29 cellular contexts compared by ENCODE assay signal in genomic region chr6:2746557-2747061, GRCh38. TPM values are rescaled to one million over a fixed set of nuclear protein-coding genes. Genes with fewer than 3 reads are reported as not detected.
A peak's percentile ranks its signal among the peaks of the same experiment; 100 is the strongest.
DNase-seq lines count a peak whose midpoint lies in the region; ATAC-seq and TF ChIP-seq lines count a peak whose summit lies in the region.
"Had no signal": no experiment of that assay in that cellular context is flagged by ENCODE, and none has a peak within 500 bp of the region (broad histone marks: within the 10 kb centered on the region; RNA-seq: fewer than 3 reads in every experiment).

No MANE protein-coding gene starts in this region.

- in situ Hi-C loops in gastrocnemius medialis (cut with MboI; ENCODE audit: low sequenced_read_pairs in 4 of 4), result loop anchor here in 1 of 4 donors (25.0 kb wide), 1 partner anchor 1159 kb away; no protein-coding TSS in a partner anchor

- H3K36me3 Mint-ChIP-seq in stimulated activated naive B cell treated with anti-CD40 and anti-IgM and Interleukin-4, amounts not matched to agents 10 μg/mL and 1 μg/mL and 100 μg/mL, for 72 hours, result no peaks in the 10 kb centered on the region

- H3K4me1 ChIP-seq in ectodermal cell (ENCODE audit: control insufficient read depth, insufficient read depth, low read length), result peaks cover 23% of the 10 kb centered on the region
- H3K4me1 ChIP-seq in gastrocnemius medialis, result peaks cover 37 to 42% of the 10 kb centered on the region in 2 donors
- peaks cover 0 to 2% of the 10 kb centered on the region in 2 donors for H3K4me1 ChIP-seq in aorta (ENCODE audit: control insufficient read depth in 1 of 2, insufficient read depth in 2 of 2, low read length in 2 of 2)

- TF ChIP-seq POLR2A in gastrocnemius medialis (IDR thresholded peaks at IDR 0.05), result no peak

- peaks cover 3 to 7% of the 10 kb centered on the region in 2 donors for H3K4me1 Mint-ChIP-seq in stimulated activated naive B cell treated with anti-CD40 and anti-IgM and Interleukin-4, amounts not matched to agents 10 μg/mL and 1 μg/mL and 100 μg/mL, for 72 hours

- no peak overlapping the region for H3K4me3 ChIP-seq in ectodermal cell (ENCODE audit: insufficient read depth, low read depth, low read length)
- H3K4me3 ChIP-seq in gastrocnemius medialis, result peak overlapping the region in 1 of 4 donors; percentile 56
- no peak overlapping the region for H3K4me3 ChIP-seq in aorta (ENCODE audit: low read length in 2 of 2)
- H3K4me3 ChIP-seq: heart left ventricle, MG63, thoracic aorta, vagina had no signal

- TF ChIP-seq CTCF in VCaP (conservative IDR thresholded peaks at IDR 0.05) (no peak), gastrocnemius medialis (IDR thresholded peaks at IDR 0.05 in 4 of 5, conservative IDR thresholded peaks at IDR 0.05 in 1 of 5) (peak in 1 of 5 experiments; percentile 14)

- H3K36me3 ChIP-seq in ectodermal cell (ENCODE audit: control insufficient read depth, insufficient read depth, low read length) (no peaks in the 10 kb centered on the region), gastrocnemius medialis (no peaks in the 10 kb centered on the region), aorta (ENCODE audit: control insufficient read depth in 1 of 2, insufficient read depth in 2 of 2, low read length in 1 of 2) (no peaks in the 10 kb centered on the region)
- H3K36me3 ChIP-seq: brain microvascular endothelial cell, heart left ventricle, MG63, thoracic aorta, vagina had no signal

- H3K4me3 Mint-ChIP-seq in stimulated activated naive B cell treated with anti-CD40 and anti-IgM and Interleukin-4, amounts not matched to agents 10 μg/mL and 1 μg/mL and 100 μg/mL, for 72 hours, result no peak overlapping the region
- H3K4me3 Mint-ChIP-seq: CD14-positive monocyte; effector memory CD8-positive, alpha-beta T cell; neural crest cell had no signal

- no peaks in the 10 kb centered on the region for H3K9me3 ChIP-seq in ectodermal cell (ENCODE audit: control insufficient read depth, low read length)
- H3K9me3 ChIP-seq in gastrocnemius medialis, result no peaks in the 10 kb centered on the region
- H3K9me3 ChIP-seq in aorta (ENCODE audit: control insufficient read depth, low read length), result no peaks in the 10 kb centered on the region
- H3K9me3 ChIP-seq: heart left ventricle, MG63, thoracic aorta, vagina had no signal

- DNase-seq in NCI-H2227 treated with DMSO at 0.1 percent for 48 hours (lab: John Stamatoyannopoulos, UW) (peak; percentile 22), NCI-H2227 (lab: John Stamatoyannopoulos, UW; ENCODE audit: unreplicated experiment) (no peak), gastrocnemius medialis (peak; percentile 84 to 87), activated gamma-delta T cell treated with Interleukin-2 at 50 U/mL for 16 hours (no peak), aorta (no peak)
- DNase-seq in stimulated activated naive B cell treated with anti-CD40 and anti-IgM and Interleukin-4, amounts not matched to agents 10 μg/mL and 1 μg/mL and 100 μg/mL, for 72 hours, result no peak
- DNase-seq: activated CD4-positive, alpha-beta T cell treated with anti-CD3 and anti-CD28 coated beads for 4 hours; activated CD8-positive, alpha-beta memory T cell treated with anti-CD3 and anti-CD28 coated beads for 24 hours; activated effector memory CD4-positive, alpha-beta T cell treated with Interleukin-2 at 50 U/mL for 16 hours; brain microvascular endothelial cell; DMS79; effector memory CD8-positive, alpha-beta T cell; foreskin fibroblast; heart left ventricle; KBM-7; MG63; NCI-H1105 treated with DMSO at 0.1 percent for 48 hours; NCI-H1930; OCI-M1; stimulated activated naive CD8-positive, alpha-beta T cell treated with anti-CD3 and anti-CD28 coated beads, Interleukin-15, Interleukin-2, amounts not matched to agents 100 U/mL and 50 U/mL, for 24 hours had no signal

- H3K9me3 Mint-ChIP-seq in stimulated activated naive B cell treated with anti-CD40 and anti-IgM and Interleukin-4, amounts not matched to agents 10 μg/mL and 1 μg/mL and 100 μg/mL, for 72 hours, result no peaks in the 10 kb centered on the region
- H3K9me3 Mint-ChIP-seq: CD14-positive monocyte; effector memory CD8-positive, alpha-beta T cell; neural crest cell had no signal

- H3K27me3 Mint-ChIP-seq in stimulated activated naive B cell treated with anti-CD40 and anti-IgM and Interleukin-4, amounts not matched to agents 10 μg/mL and 1 μg/mL and 100 μg/mL, for 72 hours, result peaks cover 7 to 12% of the 10 kb centered on the region in 2 donors

- H3K27ac ChIP-seq in VCaP (peak overlapping the region; percentile 87; the same call in 1 of the 2 replicates), ectodermal cell (ENCODE audit: insufficient read depth, low read depth, low read length, poor library complexity, severe bottlenecking) (peak overlapping the region; percentile 67), gastrocnemius medialis (peak overlapping the region; percentile 30 to 74 (median 70)), aorta (ENCODE audit: low read depth in 1 of 2, low read length in 2 of 2) (no peak overlapping the region)
- H3K27ac ChIP-seq: 22Rv1, brain microvascular endothelial cell, heart left ventricle, thoracic aorta, vagina had no signal

- intact Hi-C loops in gastrocnemius medialis (cut with DNase I; ENCODE audit: low total_unique reads) (no loop called here), aorta (cut with DNase I) (no loop called here)

- 33 to 38% methylated on average over 7 of the region's 7 CpGs for WGBS in ectodermal cell, 2 experiments
- 37 to 62% methylated on average over 7 of the region's 7 CpGs for WGBS in aorta, 2 donors

- ATAC-seq in gastrocnemius medialis (peak; percentile 81 to 84), aorta (ENCODE audit: low FRiP score) (no peak)
- ATAC-seq in stimulated activated naive B cell treated with anti-CD40 and anti-IgM and Interleukin-4, amounts not matched to agents 10 μg/mL and 1 μg/mL and 100 μg/mL, for 72 hours (replicated peaks), result no peak
- ATAC-seq: effector memory CD8-positive, alpha-beta T cell; heart left ventricle; SK-N-SH treated with all-trans-retinoic acid at 6 μM for 48 hours; stimulated activated naive CD8-positive, alpha-beta T cell treated with anti-CD3 and anti-CD28 coated beads, Interleukin-15, Interleukin-2, amounts not matched to agents 100 U/mL and 50 U/mL, for 24 hours had no signal

- no peak overlapping the region for H3K27ac Mint-ChIP-seq in stimulated activated naive B cell treated with anti-CD40 and anti-IgM and Interleukin-4, amounts not matched to agents 10 μg/mL and 1 μg/mL and 100 μg/mL, for 72 hours
- H3K27ac Mint-ChIP-seq: effector memory CD8-positive, alpha-beta T cell; progenitor cell of endocrine pancreas had no signal

- H3K27me3 ChIP-seq in ectodermal cell (ENCODE audit: control insufficient read depth, insufficient read depth, low read length, poor library complexity, severe bottlenecking), result peaks cover 10% of the 10 kb centered on the region
- no peaks in the 10 kb centered on the region for H3K27me3 ChIP-seq in gastrocnemius medialis
- H3K27me3 ChIP-seq in aorta (ENCODE audit: control insufficient read depth in 1 of 2, insufficient read depth in 2 of 2, low read length in 1 of 2), result no peaks in the 10 kb centered on the region
- H3K27me3 ChIP-seq: brain microvascular endothelial cell, heart left ventricle, MG63, vagina had no signal

RNA-seq across cellular contexts. Expression of gene MYLK4, which starts 4.1 kb away (rescaled TPM):
- polyA plus RNA-seq in ectodermal cell (2013, experiment 1 of 4), result 0.50 TPM
- polyA plus RNA-seq in ectodermal cell (2013, experiment 2 of 4), result 0.48 TPM
- polyA plus RNA-seq in ectodermal cell (2013, experiment 3 of 4), result 0.21 TPM
- polyA plus RNA-seq in ectodermal cell (2013, experiment 4 of 4), result 0.20 TPM
- total RNA-seq in gastrocnemius medialis (10 to 100 TPM in 3 of 4 donors, 1 to 10 TPM in 1; 2.4 to 46.7 (median 26.9) TPM), aorta (1 to 10 TPM; 1.4 to 1.7 TPM)
- 1 to 10 TPM in 1 of 2 donors, under 1 TPM in 1; 0.38 to 2.5 TPM for polyA plus RNA-seq in aorta

RNA-seq across cellular contexts. Expression of gene WRNIP1, which starts 18.6 kb away (rescaled TPM):
- polyA plus RNA-seq in ectodermal cell (2013, experiment 1 of 4), result 35.9 TPM
- 28.0 TPM for polyA plus RNA-seq in ectodermal cell (2013, experiment 2 of 4)
- polyA plus RNA-seq in ectodermal cell (2013, experiment 3 of 4), result 24.3 TPM
- 27.2 TPM for polyA plus RNA-seq in ectodermal cell (2013, experiment 4 of 4)
- total RNA-seq in gastrocnemius medialis (10 to 100 TPM; 51.9 to 66.0 (median 57.3) TPM), aorta (10 to 100 TPM; 36.8 to 39.7 TPM)
- 10 to 100 TPM; 23.2 to 40.3 TPM for polyA plus RNA-seq in aorta

Comparison
In these comparisons a context has a peak if more than half of its experiments do, and no peak if none do; other contexts are left out.
1. DNase-seq: peak in NCI-H2227 treated with DMSO at 0.1 percent for 48 hours (single experiment) and gastrocnemius medialis (2 of 2); none in NCI-H2227 (single experiment), activated gamma-delta T cell treated with Interleukin-2 at 50 U/mL for 16 hours (single experiment), aorta (0 of 2) and stimulated activated naive B cell treated with anti-CD40 and anti-IgM and Interleukin-4, amounts not matched to agents 10 μg/mL and 1 μg/mL and 100 μg/mL, for 72 hours (single experiment).
2. H3K27ac ChIP-seq: peak in VCaP (single experiment), ectodermal cell (single experiment) and gastrocnemius medialis (4 of 4); none in aorta (0 of 2).
3. ATAC-seq: peak in gastrocnemius medialis (2 of 2); none in aorta (single experiment) and stimulated activated naive B cell treated with anti-CD40 and anti-IgM and Interleukin-4, amounts not matched to agents 10 μg/mL and 1 μg/mL and 100 μg/mL, for 72 hours (0 of 2).